9 cellular contexts compared by ENCODE assay signal in genomic region chr17:4566785-4567184, GRCh38. TPM values are rescaled to one million over a fixed set of nuclear protein-coding genes. Genes with fewer than 3 reads are reported as not detected.
DNase-seq lines count a peak whose midpoint lies in the region; TF ChIP-seq lines count a peak whose summit lies in the region.
"Had no signal": no experiment of that assay in that cellular context is flagged by ENCODE, and none has a peak within 500 bp of the region (broad histone marks: within the 10 kb centered on the region; RNA-seq: fewer than 3 reads in every experiment).

No MANE protein-coding gene starts in this region.

- H3K27ac ChIP-seq in 22Rv1 (no peak overlapping the region), uterus (no peak overlapping the region)

- H3K27me3 ChIP-seq in uterus, result no peaks in the 10 kb centered on the region

- DNase-seq in NCI-H1930 (lab: John Stamatoyannopoulos, UW) (peak; percentile 35 to 58), epithelial cell of proximal tubule (ENCODE audit: low read depth) (no peak), mucosa of gallbladder (ENCODE audit: low spot score) (peak; percentile 49), uterus (peak in 1 of 2 donors; percentile 52), putamen (ENCODE audit: low spot score) (no peak)

- intact Hi-C loops in uterus (cut with DNase I; ENCODE audit: low total_unique reads), result no loop called here

- no peak for TF ChIP-seq POLR2A in uterus (IDR thresholded peaks at IDR 0.05)

- no peaks in the 10 kb centered on the region for H3K36me3 ChIP-seq in uterus

- no peaks in the 10 kb centered on the region for H3K9me3 ChIP-seq in uterus

- peak; percentile 87 for TF ChIP-seq CTCF in 22Rv1 (IDR thresholded peaks at IDR 0.05)
- peak; percentile 79 for TF ChIP-seq CTCF in GM12874 (IDR thresholded peaks at IDR 0.05; ENCODE audit: insufficient read depth, low read depth, low read length)
- TF ChIP-seq CTCF in WI38 (IDR thresholded peaks at IDR 0.05; ENCODE audit: low read depth, low read length), result peak; percentile 63
- peak; percentile 89 for TF ChIP-seq CTCF in epithelial cell of proximal tubule (conservative IDR thresholded peaks at IDR 0.05; ENCODE audit: low read depth, low read length)
- peak; percentile 48 to 72 (median 63) for TF ChIP-seq CTCF in uterus (IDR thresholded peaks at IDR 0.05)

- H3K4me3 ChIP-seq in WI38 (ENCODE audit: low read depth, low read length) (no peak overlapping the region), epithelial cell of proximal tubule (ENCODE audit: low read depth, low read length) (no peak overlapping the region), uterus (no peak overlapping the region)

- H3K4me1 ChIP-seq in uterus, result no peaks in the 10 kb centered on the region

RNA-seq across cellular contexts. Expression of gene GGT6, which starts 6.4 kb away (rescaled TPM):
- total RNA-seq in epithelial cell of proximal tubule, result 0.80 and 0.86 TPM in 2 replicates
- 21.3 TPM for total RNA-seq in mucosa of gallbladder
- total RNA-seq in uterus, result 1 to 10 TPM in 1 of 4 donors, under 1 TPM in 2, not detected in 1; 0.21 to 4.4 (median 0.29) TPM
- total RNA-seq: subcutaneous adipose tissue had no signal

RNA-seq across cellular contexts. Expression of gene MYBBP1A, which starts 11.6 kb away (rescaled TPM):
- total RNA-seq in epithelial cell of proximal tubule (70.9 and 140 TPM in 2 replicates), mucosa of gallbladder (30.8 TPM), uterus (10 to 100 TPM; 10.9 to 64.7 (median 25.2) TPM)

RNA-seq across cellular contexts. Expression of gene SMTNL2, which starts 17.5 kb away (rescaled TPM):
- total RNA-seq in epithelial cell of proximal tubule (0.07 and 1.3 TPM in 2 replicates), mucosa of gallbladder (2.4 TPM), uterus (10 to 100 TPM in 1 of 4 donors, 1 to 10 TPM in 2, not detected in 1; 5.7 to 12.0 (median 6.8) TPM)

Comparison
In these comparisons a context has a peak if more than half of its experiments do, and no peak if none do; other contexts are left out.
1. DNase-seq: peak in NCI-H1930 (2 of 2) and mucosa of gallbladder (single experiment); none in epithelial cell of proximal tubule (single experiment) and putamen (single experiment).
2. Peak in every context shown above with its lines, with median percentiles within 50 percentile points of each other: CTCF ChIP-seq.